1 cellular context compared by ENCODE assay signal in the genomic region with DNA sequence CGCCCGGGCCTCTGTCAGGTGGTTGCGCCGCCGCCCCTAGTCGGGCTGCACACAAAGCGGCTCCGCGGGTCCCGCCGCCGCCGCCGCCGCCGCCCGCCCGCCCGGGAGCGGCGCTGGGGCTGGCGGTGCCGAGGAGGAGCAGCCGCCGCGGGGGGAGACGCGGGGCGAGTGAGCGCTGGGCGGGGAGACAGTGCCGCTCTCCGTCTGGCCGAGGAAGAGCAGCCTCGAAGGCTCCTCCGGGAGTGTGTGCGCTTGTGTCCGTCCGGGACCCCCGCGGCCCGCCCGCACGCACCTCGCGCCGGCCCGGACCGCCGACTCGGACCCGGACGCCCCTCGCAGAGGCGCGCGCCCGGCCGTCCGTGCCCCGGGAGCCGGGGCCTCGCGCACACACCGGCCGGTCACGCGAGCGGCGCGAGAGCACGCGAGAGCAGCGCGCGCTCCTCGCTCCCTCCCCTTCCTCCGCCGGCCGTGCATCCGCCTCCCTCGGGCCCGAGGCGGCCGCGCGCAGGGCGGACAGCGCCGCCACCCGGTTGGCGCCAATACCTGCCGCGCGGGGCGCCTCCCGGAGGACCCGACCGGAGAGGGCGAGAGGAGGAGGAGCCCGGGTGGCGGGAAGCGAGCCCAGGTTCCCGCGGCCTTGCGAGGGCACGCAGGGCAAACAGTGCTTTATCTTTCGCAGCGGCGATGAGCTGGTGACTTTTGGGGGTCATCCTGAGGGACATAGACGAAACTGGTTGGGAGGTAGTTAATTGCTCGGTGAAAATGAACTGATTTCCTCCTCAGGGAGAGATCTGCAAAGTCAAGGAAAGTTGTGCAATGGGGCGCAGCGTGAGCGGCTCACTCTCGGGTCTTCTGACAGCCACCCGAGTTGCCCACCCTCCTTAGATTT.
TF ChIP-seq lines count a peak whose summit lies in the region.

A gene with protein sequence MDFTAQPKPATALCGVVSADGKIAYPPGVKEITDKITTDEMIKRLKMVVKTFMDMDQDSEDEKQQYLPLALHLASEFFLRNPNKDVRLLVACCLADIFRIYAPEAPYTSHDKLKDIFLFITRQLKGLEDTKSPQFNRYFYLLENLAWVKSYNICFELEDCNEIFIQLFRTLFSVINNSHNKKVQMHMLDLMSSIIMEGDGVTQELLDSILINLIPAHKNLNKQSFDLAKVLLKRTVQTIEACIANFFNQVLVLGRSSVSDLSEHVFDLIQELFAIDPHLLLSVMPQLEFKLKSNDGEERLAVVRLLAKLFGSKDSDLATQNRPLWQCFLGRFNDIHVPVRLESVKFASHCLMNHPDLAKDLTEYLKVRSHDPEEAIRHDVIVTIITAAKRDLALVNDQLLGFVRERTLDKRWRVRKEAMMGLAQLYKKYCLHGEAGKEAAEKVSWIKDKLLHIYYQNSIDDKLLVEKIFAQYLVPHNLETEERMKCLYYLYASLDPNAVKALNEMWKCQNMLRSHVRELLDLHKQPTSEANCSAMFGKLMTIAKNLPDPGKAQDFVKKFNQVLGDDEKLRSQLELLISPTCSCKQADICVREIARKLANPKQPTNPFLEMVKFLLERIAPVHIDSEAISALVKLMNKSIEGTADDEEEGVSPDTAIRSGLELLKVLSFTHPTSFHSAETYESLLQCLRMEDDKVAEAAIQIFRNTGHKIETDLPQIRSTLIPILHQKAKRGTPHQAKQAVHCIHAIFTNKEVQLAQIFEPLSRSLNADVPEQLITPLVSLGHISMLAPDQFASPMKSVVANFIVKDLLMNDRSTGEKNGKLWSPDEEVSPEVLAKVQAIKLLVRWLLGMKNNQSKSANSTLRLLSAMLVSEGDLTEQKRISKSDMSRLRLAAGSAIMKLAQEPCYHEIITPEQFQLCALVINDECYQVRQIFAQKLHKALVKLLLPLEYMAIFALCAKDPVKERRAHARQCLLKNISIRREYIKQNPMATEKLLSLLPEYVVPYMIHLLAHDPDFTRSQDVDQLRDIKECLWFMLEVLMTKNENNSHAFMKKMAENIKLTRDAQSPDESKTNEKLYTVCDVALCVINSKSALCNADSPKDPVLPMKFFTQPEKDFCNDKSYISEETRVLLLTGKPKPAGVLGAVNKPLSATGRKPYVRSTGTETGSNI (N-terminal part only) (minus strand): TSS at position 423 of the 889 bp plus-strand sequence. CDS start 1,334 bp downstream, outside the sequence.

TF ChIP-seq in K562, 482 proteins besides CTCF, POLR2A, EP300 and RAD21 (continued from another document and continues in another):
- TF ChIP-seq, protein P1, sequence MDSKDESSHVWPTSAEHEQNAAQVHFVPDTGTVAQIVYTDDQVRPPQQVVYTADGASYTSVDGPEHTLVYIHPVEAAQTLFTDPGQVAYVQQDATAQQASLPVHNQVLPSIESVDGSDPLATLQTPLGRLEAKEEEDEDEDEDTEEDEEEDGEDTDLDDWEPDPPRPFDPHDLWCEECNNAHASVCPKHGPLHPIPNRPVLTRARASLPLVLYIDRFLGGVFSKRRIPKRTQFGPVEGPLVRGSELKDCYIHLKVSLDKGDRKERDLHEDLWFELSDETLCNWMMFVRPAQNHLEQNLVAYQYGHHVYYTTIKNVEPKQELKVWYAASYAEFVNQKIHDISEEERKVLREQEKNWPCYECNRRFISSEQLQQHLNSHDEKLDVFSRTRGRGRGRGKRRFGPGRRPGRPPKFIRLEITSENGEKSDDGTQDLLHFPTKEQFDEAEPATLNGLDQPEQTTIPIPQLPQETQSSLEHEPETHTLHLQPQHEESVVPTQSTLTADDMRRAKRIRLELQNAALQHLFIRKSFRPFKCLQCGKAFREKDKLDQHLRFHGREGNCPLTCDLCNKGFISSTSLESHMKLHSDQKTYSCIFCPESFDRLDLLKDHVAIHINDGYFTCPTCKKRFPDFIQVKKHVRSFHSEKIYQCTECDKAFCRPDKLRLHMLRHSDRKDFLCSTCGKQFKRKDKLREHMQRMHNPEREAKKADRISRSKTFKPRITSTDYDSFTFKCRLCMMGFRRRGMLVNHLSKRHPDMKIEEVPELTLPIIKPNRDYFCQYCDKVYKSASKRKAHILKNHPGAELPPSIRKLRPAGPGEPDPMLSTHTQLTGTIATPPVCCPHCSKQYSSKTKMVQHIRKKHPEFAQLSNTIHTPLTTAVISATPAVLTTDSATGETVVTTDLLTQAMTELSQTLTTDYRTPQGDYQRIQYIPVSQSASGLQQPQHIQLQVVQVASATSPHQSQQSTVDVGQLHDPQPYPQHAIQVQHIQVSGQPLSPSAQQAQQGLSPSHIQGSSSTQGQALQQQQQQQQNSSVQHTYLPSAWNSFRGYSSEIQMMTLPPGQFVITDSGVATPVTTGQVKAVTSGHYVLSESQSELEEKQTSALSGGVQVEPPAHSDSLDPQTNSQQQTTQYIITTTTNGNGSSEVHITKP (IDR thresholded peaks at IDR 0.05; ENCODE audit: partially characterized antibody) = no peak
- TF ChIP-seq ZSCAN29 (IDR thresholded peaks at IDR 0.05) (no peak), BRD4 (IDR thresholded peaks at IDR 0.05) (no peak), NR1H2 (CRISPR knock-in tag; IDR thresholded peaks at IDR 0.05) (0 out of 2 replicates have a peak, but pooled peaks have one; percentile 76), HDAC3 (IDR thresholded peaks at IDR 0.05; ENCODE audit: borderline replicate concordance, partially characterized antibody) (no peak), PHB (CRISPR knock-in tag; IDR thresholded peaks at IDR 0.05) (no peak), TEAD2 (tag; IDR thresholded peaks at IDR 0.05) (no peak), ZNF384 (IDR thresholded peaks at IDR 0.05; ENCODE audit: low read depth, low read length) (0 out of 2 replicates have a peak, but pooled peaks have one; percentile 8), POLR2G (IDR thresholded peaks at IDR 0.05; ENCODE audit: low read depth, low read length) (peak; percentile 89), CC2D1A (IDR thresholded peaks at IDR 0.05) (no peak; the same call in 1 of the 2 replicates), U2AF2 (optimal IDR thresholded peaks at IDR 0.05; ENCODE audit: low read depth, low read length) (no peak), SMAD2 (IDR thresholded peaks at IDR 0.05; ENCODE audit: low read depth, low read length) (no peak), NCOA6 (IDR thresholded peaks at IDR 0.05) (no peak), SRSF3 (IDR thresholded peaks at IDR 0.05; ENCODE audit: insufficient read depth, low read length) (no peak), TAF7 (tag; IDR thresholded peaks at IDR 0.05) (no peak), ZBTB17 (CRISPR knock-in tag; IDR thresholded peaks at IDR 0.05) (peak; percentile 80; the same call in 1 of the 2 replicates), PRPF4 (IDR thresholded peaks at IDR 0.05; ENCODE audit: insufficient read depth, low read depth, low read length, poor library complexity, severe bottlenecking) (peak; percentile 6), CBX5 (IDR thresholded peaks at IDR 0.05; ENCODE audit: borderline replicate concordance, low read depth) (0 out of 2 replicates have a peak, but pooled peaks have one; percentile 12), MTA2 (IDR thresholded peaks at IDR 0.05; ENCODE audit: low read depth) (no peak), ZNF79 (CRISPR knock-in tag; IDR thresholded peaks at IDR 0.05; ENCODE audit: low read depth) (no peak), TCF7L2 (IDR thresholded peaks at IDR 0.05; ENCODE audit: low read depth, low read length) (no peak), TARDBP (IDR thresholded peaks at IDR 0.05) (no peak; the same call in none of the 2 replicates), KAT8 (IDR thresholded peaks at IDR 0.05; ENCODE audit: low read depth) (no peak), NR2F6 (CRISPR knock-in tag; IDR thresholded peaks at IDR 0.05) (no peak), SETDB1 (IDR thresholded peaks at IDR 0.05; ENCODE audit: low read length) (no peak), PYGO2 (tag; IDR thresholded peaks at IDR 0.05) (no peak), XRCC3 (IDR thresholded peaks at IDR 0.05) (no peak), PHTF2 (CRISPR knock-in tag; IDR thresholded peaks at IDR 0.05) (no peak), ARHGAP35 (IDR thresholded peaks at IDR 0.05; ENCODE audit: partially characterized antibody) (no peak), KAT2B (IDR thresholded peaks at IDR 0.05; ENCODE audit: low read depth, low read length) (peak; percentile 71), CAMTA2 (CRISPR knock-in tag; conservative IDR thresholded peaks at IDR 0.05) (no peak), MXI1 (IDR thresholded peaks at IDR 0.05; ENCODE audit: low read depth, low read length) (no peak), TAF15 (IDR thresholded peaks at IDR 0.05; ENCODE audit: low read depth, low read length) (no peak), SRSF7 (optimal IDR thresholded peaks at IDR 0.05; ENCODE audit: low read depth, low read length) (no peak), ZNF717 (CRISPR knock-in tag; IDR thresholded peaks at IDR 0.05) (no peak), PTRF (tag; IDR thresholded peaks at IDR 0.05) (no peak), ZNF561 (CRISPR knock-in tag; conservative IDR thresholded peaks at IDR 0.05) (0 out of 2 replicates have a peak, but pooled peaks have one; percentile 35), TRIM24 (IDR thresholded peaks at IDR 0.05) (peak; percentile 86 to 90), FOXA1 (IDR thresholded peaks at IDR 0.05; ENCODE audit: borderline replicate concordance) (no peak)
- TF ChIP-seq, protein P2, sequence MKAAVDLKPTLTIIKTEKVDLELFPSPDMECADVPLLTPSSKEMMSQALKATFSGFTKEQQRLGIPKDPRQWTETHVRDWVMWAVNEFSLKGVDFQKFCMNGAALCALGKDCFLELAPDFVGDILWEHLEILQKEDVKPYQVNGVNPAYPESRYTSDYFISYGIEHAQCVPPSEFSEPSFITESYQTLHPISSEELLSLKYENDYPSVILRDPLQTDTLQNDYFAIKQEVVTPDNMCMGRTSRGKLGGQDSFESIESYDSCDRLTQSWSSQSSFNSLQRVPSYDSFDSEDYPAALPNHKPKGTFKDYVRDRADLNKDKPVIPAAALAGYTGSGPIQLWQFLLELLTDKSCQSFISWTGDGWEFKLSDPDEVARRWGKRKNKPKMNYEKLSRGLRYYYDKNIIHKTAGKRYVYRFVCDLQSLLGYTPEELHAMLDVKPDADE (conservative IDR thresholded peaks at IDR 0.05; ENCODE audit: control insufficient read depth, low read depth, low read length) = peak; percentile 59; the same call in 1 of the 2 replicates
- TF ChIP-seq, protein P3, sequence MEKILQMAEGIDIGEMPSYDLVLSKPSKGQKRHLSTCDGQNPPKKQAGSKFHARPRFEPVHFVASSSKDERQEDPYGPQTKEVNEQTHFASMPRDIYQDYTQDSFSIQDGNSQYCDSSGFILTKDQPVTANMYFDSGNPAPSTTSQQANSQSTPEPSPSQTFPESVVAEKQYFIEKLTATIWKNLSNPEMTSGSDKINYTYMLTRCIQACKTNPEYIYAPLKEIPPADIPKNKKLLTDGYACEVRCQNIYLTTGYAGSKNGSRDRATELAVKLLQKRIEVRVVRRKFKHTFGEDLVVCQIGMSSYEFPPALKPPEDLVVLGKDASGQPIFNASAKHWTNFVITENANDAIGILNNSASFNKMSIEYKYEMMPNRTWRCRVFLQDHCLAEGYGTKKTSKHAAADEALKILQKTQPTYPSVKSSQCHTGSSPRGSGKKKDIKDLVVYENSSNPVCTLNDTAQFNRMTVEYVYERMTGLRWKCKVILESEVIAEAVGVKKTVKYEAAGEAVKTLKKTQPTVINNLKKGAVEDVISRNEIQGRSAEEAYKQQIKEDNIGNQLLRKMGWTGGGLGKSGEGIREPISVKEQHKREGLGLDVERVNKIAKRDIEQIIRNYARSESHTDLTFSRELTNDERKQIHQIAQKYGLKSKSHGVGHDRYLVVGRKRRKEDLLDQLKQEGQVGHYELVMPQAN (IDR thresholded peaks at IDR 0.05; ENCODE audit: borderline replicate concordance) = no peak
- TF ChIP-seq, protein P4, sequence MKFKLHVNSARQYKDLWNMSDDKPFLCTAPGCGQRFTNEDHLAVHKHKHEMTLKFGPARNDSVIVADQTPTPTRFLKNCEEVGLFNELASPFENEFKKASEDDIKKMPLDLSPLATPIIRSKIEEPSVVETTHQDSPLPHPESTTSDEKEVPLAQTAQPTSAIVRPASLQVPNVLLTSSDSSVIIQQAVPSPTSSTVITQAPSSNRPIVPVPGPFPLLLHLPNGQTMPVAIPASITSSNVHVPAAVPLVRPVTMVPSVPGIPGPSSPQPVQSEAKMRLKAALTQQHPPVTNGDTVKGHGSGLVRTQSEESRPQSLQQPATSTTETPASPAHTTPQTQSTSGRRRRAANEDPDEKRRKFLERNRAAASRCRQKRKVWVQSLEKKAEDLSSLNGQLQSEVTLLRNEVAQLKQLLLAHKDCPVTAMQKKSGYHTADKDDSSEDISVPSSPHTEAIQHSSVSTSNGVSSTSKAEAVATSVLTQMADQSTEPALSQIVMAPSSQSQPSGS (CRISPR knock-in tag; IDR thresholded peaks at IDR 0.05) = no peak
- TF ChIP-seq, protein P5, sequence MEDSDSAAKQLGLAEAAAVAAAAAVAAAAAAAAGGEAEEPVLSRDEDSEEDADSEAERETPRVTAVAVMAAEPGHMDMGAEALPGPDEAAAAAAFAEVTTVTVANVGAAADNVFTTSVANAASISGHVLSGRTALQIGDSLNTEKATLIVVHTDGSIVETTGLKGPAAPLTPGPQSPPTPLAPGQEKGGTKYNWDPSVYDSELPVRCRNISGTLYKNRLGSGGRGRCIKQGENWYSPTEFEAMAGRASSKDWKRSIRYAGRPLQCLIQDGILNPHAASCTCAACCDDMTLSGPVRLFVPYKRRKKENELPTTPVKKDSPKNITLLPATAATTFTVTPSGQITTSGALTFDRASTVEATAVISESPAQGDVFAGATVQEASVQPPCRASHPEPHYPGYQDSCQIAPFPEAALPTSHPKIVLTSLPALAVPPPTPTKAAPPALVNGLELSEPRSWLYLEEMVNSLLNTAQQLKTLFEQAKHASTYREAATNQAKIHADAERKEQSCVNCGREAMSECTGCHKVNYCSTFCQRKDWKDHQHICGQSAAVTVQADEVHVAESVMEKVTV (CRISPR knock-in tag; IDR thresholded peaks at IDR 0.05) = peak; percentile 47
- TF ChIP-seq, protein P6, sequence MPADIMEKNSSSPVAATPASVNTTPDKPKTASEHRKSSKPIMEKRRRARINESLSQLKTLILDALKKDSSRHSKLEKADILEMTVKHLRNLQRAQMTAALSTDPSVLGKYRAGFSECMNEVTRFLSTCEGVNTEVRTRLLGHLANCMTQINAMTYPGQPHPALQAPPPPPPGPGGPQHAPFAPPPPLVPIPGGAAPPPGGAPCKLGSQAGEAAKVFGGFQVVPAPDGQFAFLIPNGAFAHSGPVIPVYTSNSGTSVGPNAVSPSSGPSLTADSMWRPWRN (IDR thresholded peaks at IDR 0.05; ENCODE audit: low read depth) = no peak
- TF ChIP-seq, protein P7, sequence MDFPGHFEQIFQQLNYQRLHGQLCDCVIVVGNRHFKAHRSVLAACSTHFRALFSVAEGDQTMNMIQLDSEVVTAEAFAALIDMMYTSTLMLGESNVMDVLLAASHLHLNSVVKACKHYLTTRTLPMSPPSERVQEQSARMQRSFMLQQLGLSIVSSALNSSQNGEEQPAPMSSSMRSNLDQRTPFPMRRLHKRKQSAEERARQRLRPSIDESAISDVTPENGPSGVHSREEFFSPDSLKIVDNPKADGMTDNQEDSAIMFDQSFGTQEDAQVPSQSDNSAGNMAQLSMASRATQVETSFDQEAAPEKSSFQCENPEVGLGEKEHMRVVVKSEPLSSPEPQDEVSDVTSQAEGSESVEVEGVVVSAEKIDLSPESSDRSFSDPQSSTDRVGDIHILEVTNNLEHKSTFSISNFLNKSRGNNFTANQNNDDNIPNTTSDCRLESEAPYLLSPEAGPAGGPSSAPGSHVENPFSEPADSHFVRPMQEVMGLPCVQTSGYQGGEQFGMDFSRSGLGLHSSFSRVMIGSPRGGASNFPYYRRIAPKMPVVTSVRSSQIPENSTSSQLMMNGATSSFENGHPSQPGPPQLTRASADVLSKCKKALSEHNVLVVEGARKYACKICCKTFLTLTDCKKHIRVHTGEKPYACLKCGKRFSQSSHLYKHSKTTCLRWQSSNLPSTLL (IDR thresholded peaks at IDR 0.05) = no peak
